In the genomic region with DNA sequence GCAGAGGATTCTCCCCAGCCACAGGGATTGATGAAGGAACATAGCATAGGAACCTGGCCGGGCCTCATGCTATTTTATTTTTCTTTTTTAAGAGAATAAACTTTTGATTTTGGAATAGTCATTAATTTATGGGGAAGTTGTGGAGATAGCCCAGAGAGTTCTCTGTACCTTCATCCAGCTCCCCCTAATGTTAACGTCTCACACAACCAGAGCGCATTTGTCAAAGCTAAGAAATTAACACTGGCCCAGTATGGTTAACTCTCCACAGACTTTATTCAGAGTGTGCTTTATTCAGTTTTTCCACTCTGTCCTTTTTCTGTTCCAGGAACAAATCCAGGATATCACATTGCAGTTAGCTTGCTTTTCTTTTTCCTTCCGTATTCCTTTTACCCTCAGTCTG, we compare ENCODE assay signal across 7 cellular contexts. TPM values are rescaled to one million over a fixed set of nuclear protein-coding genes. Genes with fewer than 3 reads are reported as not detected.
"Had no signal": no experiment of that assay in that cellular context is flagged by ENCODE, and none has a peak within 500 bp of the region (broad histone marks: within the 10 kb centered on the region; RNA-seq: fewer than 3 reads in every experiment).

No MANE protein-coding gene starts in this region.

- H3K27ac Mint-ChIP-seq: GM23338, H9, HFFc6 had no signal

- H3K9me3 Mint-ChIP-seq: HFFc6 had no signal

- H3K4me3 ChIP-seq: GM23338, K562 had no signal

- H3K4me3 Mint-ChIP-seq: GM23338, H9, HFFc6 had no signal

- H3K4me1 Mint-ChIP-seq: GM23338 had no signal

- DNase-seq: H9, HCEC 1CT, HFFc6, IMR-90 had no signal

- ATAC-seq: GM23338, K562 had no signal

RNA-seq across cellular contexts. Expression of gene RGCC, which starts 59.4 kb away (rescaled TPM):
- total RNA-seq: H9 had no signal
- polyA plus RNA-seq: H1 had no signal
